Comparison of ENCODE assay signal across 1 cellular context in the genomic region with DNA sequence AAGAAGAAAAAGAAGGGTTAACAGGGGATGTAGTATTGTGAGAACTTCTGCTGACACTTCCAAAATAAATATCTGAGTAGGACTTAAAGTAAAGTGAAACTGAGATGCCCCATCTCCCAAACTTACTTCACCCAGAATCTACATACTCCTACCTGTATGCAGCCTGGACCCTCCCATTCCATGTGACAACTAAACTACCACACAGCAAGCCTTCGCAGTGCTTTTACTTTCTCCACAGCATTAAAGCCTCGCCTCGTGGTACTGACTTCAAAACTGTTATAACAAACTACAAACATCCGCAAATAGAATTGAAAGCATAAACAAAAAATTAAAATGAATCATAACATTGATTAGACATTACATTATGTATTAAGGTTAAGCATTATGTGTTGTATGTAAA.
TF ChIP-seq lines count a peak whose summit lies in the region.

No MANE protein-coding gene starts in this region.

TF ChIP-seq in endothelial cell of umbilical vein, 7 proteins besides CTCF, POLR2A, EP300 and RAD21:
- TF ChIP-seq JUN (IDR thresholded peaks at IDR 0.05; ENCODE audit: borderline replicate concordance, insufficient read depth, insufficient read length, low read depth), result no peak
- no peak for TF ChIP-seq EZH2 (IDR thresholded peaks at IDR 0.05; ENCODE audit: borderline replicate concordance, low read depth, low read length, severe bottlenecking)
- TF ChIP-seq, protein P1, sequence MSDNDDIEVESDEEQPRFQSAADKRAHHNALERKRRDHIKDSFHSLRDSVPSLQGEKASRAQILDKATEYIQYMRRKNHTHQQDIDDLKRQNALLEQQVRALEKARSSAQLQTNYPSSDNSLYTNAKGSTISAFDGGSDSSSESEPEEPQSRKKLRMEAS (IDR thresholded peaks at IDR 0.05; ENCODE audit: insufficient read depth, insufficient read length), result no peak
- no peak for TF ChIP-seq MYC (IDR thresholded peaks at IDR 0.05; ENCODE audit: low read depth, low read length)
- no peak for TF ChIP-seq GATA2 (IDR thresholded peaks at IDR 0.05; ENCODE audit: insufficient read depth, insufficient read length, low read depth, low read length)
- no peak for TF ChIP-seq POLR2AphosphoS5 (IDR thresholded peaks at IDR 0.05; ENCODE audit: insufficient read depth, low read depth, low read length)
- no peak for TF ChIP-seq FOS (IDR thresholded peaks at IDR 0.05; ENCODE audit: borderline replicate concordance, insufficient read depth, low read length)
